24 cellular contexts compared by ENCODE assay signal in the genomic region with DNA sequence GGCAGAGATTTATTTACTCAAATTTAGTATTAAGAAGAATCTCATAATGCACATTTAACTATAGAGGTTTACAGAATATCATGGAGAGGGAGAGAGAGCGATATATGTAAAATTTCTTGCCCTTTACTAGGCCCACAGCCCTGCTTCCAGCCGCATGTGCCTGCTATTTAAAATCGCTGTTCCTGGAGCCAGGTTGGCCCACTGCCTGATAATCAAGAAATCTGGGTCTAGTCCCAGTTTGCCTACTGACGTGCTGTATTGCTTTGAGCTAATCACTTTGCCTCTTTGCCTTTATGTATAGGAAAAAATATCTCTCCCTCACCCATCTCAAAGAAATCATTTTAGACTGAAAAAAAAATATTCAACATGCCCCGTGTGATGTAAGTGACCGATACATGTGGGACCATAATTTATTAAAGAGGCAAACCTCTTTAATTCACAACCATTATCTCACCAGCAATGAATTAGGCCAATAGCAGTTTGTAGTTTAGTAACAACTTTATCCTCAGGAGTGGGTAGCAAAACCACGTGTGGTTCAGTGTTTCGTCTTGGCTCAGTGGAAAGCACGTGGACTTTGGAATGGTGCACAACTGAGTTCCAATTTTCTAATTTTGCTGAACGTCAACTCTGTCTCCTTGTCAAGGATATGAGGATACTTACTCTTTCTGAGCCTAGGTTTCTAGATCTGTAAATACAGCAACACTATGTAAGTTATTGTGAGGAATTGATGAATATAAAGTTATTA.
A peak's percentile ranks its signal among the peaks of the same experiment; 100 is the strongest.
DNase-seq lines count a peak whose midpoint lies in the region; ATAC-seq and TF ChIP-seq lines count a peak whose summit lies in the region.
"Had no signal": no experiment of that assay in that cellular context is flagged by ENCODE, and none has a peak within 500 bp of the region (broad histone marks: within the 10 kb centered on the region; RNA-seq: fewer than 3 reads in every experiment).

No MANE protein-coding gene starts in this region.

- no peaks in the 10 kb centered on the region for H3K27me3 ChIP-seq in body of pancreas
- no peaks in the 10 kb centered on the region for H3K27me3 ChIP-seq in stomach
- H3K27me3 ChIP-seq: gastroesophageal sphincter, left lung, testis had no signal

- H3K27ac ChIP-seq in body of pancreas (no peak overlapping the region), stomach (no peak overlapping the region)
- H3K27ac ChIP-seq: 22Rv1, gastroesophageal sphincter, left lung, SK-N-MC, testis had no signal

- peak; percentile 46 for DNase-seq in DMS 273 (lab: John Stamatoyannopoulos, UW; ENCODE audit: unreplicated experiment)
- no peak for DNase-seq in DMS 273 treated with DMSO at 0.1 percent for 48 hours (lab: John Stamatoyannopoulos, UW)
- DNase-seq in body of pancreas: peak in 3 of 4 donors; percentile 13 to 43 (median 22)
- DNase-seq in inferior parietal cortex (ENCODE audit: extremely low spot score): peak; percentile 52
- DNase-seq in stomach: peak; percentile 71
- no peak for DNase-seq in Kasumi-1 (lab: John Stamatoyannopoulos, UW)
- DNase-seq: activated CD8-positive, alpha-beta T cell treated with anti-CD3 and anti-CD28 coated beads, Interleukin-2, amount 10 ng/mL, durations not matched to agents 7 days and 5 days; CD4-positive, CD25-positive, alpha-beta regulatory T cell; Karpas-422; left lung; naive thymus-derived CD8-positive, alpha-beta T cell; NCI-H1930; NCI-H774; RPMI8226; stimulated activated naive CD4-positive, alpha-beta T cell; testis had no signal

- no peak for TF ChIP-seq CTCF in body of pancreas (IDR thresholded peaks at IDR 0.05)
- no peak for TF ChIP-seq CTCF in stomach (IDR thresholded peaks at IDR 0.05)

- ATAC-seq in body of pancreas: no peak
- no peak for ATAC-seq in HG02970 (IDR thresholded peaks at IDR 0.05; ENCODE audit: low FRiP score, unreplicated experiment)
- no peak for ATAC-seq in GM18861 (IDR thresholded peaks at IDR 0.05; ENCODE audit: unreplicated experiment)
- ATAC-seq: activated CD8-positive, alpha-beta T cell treated with anti-CD3 and anti-CD28 coated beads, Interleukin-2, amount 10 ng/mL, durations not matched to agents 7 days and 5 days; activated naive CD4-positive, alpha-beta T cell treated with anti-CD3 and anti-CD28 coated beads, Interleukin-2, amount 50 U/mL, for 72 hours; gastroesophageal sphincter; GM23338; left lung; naive thymus-derived CD8-positive, alpha-beta T cell; sciatic nerve had no signal

- intact Hi-C loops in body of pancreas (cut with DNase I): no loop called here
- intact Hi-C loops in stomach (cut with DNase I; ENCODE audit: low total_unique reads): no loop called here

- H3K4me3 ChIP-seq in body of pancreas (no peak overlapping the region), stomach (no peak overlapping the region)
- H3K4me3 ChIP-seq: gastroesophageal sphincter, GM23338, left lung, SK-N-MC, testis had no signal

- WGBS in body of pancreas, 2 donors: 45 to 50% methylated on average over 10 of the region's 10 CpGs
- 37 to 74% (median 46%) methylated on average over 10 of the region's 10 CpGs for WGBS in stomach, 5 donors

- TF ChIP-seq EP300 in stomach (IDR thresholded peaks at IDR 0.05): no peak

- TF ChIP-seq POLR2A in body of pancreas (IDR thresholded peaks at IDR 0.05) (no peak), stomach (IDR thresholded peaks at IDR 0.05) (no peak)

- no peaks in the 10 kb centered on the region for H3K36me3 ChIP-seq in body of pancreas (replicated peaks in 1 of 2; ENCODE audit: insufficient read depth in 1 of 2, low read depth in 2 of 2)
- H3K36me3 ChIP-seq in stomach: no peaks in the 10 kb centered on the region
- H3K36me3 ChIP-seq: gastroesophageal sphincter, left lung had no signal

- H3K4me1 ChIP-seq in body of pancreas (no peaks in the 10 kb centered on the region), stomach (peaks cover 0 to 4% (median 0%) of the 10 kb centered on the region in 4 donors)
- H3K4me1 ChIP-seq: gastroesophageal sphincter, left lung, testis had no signal

- H3K9me3 ChIP-seq in body of pancreas (no peaks in the 10 kb centered on the region), stomach (no peaks in the 10 kb centered on the region)
- H3K9me3 ChIP-seq: gastroesophageal sphincter, left lung, testis had no signal

Comparison
In these comparisons a context has a peak if more than half of its experiments do, and no peak if none do; other contexts are left out.
1. DNase-seq: peak in DMS 273 (single experiment), body of pancreas (3 of 4), inferior parietal cortex (single experiment) and stomach (single experiment); none in DMS 273 treated with DMSO at 0.1 percent for 48 hours (single experiment) and Kasumi-1 (0 of 2).